Comparison of ENCODE assay signal across 20 cellular contexts in genomic region chr3:85259748-85260147, GRCh38.
"Had no signal": no experiment of that assay in that cellular context is flagged by ENCODE, and none has a peak within 500 bp of the region (broad histone marks: within the 10 kb centered on the region; RNA-seq: fewer than 3 reads in every experiment).

No MANE protein-coding gene starts in this region.

- H3K27ac Mint-ChIP-seq: activated CD4-positive, alpha-beta memory T cell treated with anti-CD3 and anti-CD28 coated beads, Interleukin-2, amount 10 ng/mL, durations not matched to agents 7 days and 5 days; activated CD4-positive, alpha-beta T cell treated with anti-CD3 and anti-CD28 coated beads for 36 hours; activated naive CD8-positive, alpha-beta T cell treated with anti-CD3 and anti-CD28 coated beads, Interleukin-2, amount 10 ng/mL, durations not matched to agents 7 days and 5 days; T-cell had no signal

- H3K27me3 Mint-ChIP-seq: activated CD4-positive, alpha-beta memory T cell treated with anti-CD3 and anti-CD28 coated beads, Interleukin-2, amount 10 ng/mL, durations not matched to agents 7 days and 5 days; activated CD4-positive, alpha-beta T cell treated with anti-CD3 and anti-CD28 coated beads for 36 hours; activated naive CD8-positive, alpha-beta T cell treated with anti-CD3 and anti-CD28 coated beads, Interleukin-2, amount 10 ng/mL, durations not matched to agents 7 days and 5 days; central memory CD8-positive, alpha-beta T cell; T-cell had no signal

- H3K9me3 Mint-ChIP-seq: activated naive CD8-positive, alpha-beta T cell treated with anti-CD3 and anti-CD28 coated beads, Interleukin-2, amount 10 ng/mL, durations not matched to agents 7 days and 5 days had no signal

- H3K4me3 Mint-ChIP-seq: activated CD4-positive, alpha-beta memory T cell treated with anti-CD3 and anti-CD28 coated beads, Interleukin-2, amount 10 ng/mL, durations not matched to agents 7 days and 5 days; activated CD4-positive, alpha-beta T cell treated with anti-CD3 and anti-CD28 coated beads for 36 hours; activated naive CD8-positive, alpha-beta T cell treated with anti-CD3 and anti-CD28 coated beads, Interleukin-2, amount 10 ng/mL, durations not matched to agents 7 days and 5 days; central memory CD8-positive, alpha-beta T cell; T-cell had no signal

- H3K36me3 Mint-ChIP-seq: activated naive CD8-positive, alpha-beta T cell treated with anti-CD3 and anti-CD28 coated beads, Interleukin-2, amount 10 ng/mL, durations not matched to agents 7 days and 5 days; T-cell had no signal

- DNase-seq: activated CD4-positive, alpha-beta memory T cell treated with anti-CD3 and anti-CD28 coated beads, Interleukin-2, amount 10 ng/mL, durations not matched to agents 7 days and 5 days; activated CD4-positive, alpha-beta T cell treated with anti-CD3 and anti-CD28 coated beads for 36 hours; activated CD4-positive, alpha-beta T cell treated with anti-CD3 and anti-CD28 coated beads, Interleukin-2, amount 50 U/mL, for 1 hour; activated naive CD4-positive, alpha-beta T cell treated with anti-CD3 and anti-CD28 coated beads, Interleukin-2, amount 50 U/mL, for 16 hours; activated naive CD8-positive, alpha-beta T cell treated with anti-CD3 and anti-CD28 coated beads, Interleukin-2, amount 10 ng/mL, durations not matched to agents 7 days and 5 days; adrenal gland; anterior cingulate cortex; Kasumi-1; KBM-7; NCI-H1105 treated with DMSO at 0.1 percent for 48 hours; NCI-H1436 treated with DMSO at 0.1 percent for 48 hours; NCI-H526; NCI-H774; NK-92 treated with Interleukin-12 subunit alpha and Interleukin-12 subunit beta, amount 100 ng/mL, for 24 hours; T-cell; T-helper 2 cell; T1000; WERI-Rb-1 had no signal

- ATAC-seq: activated CD4-positive, alpha-beta T cell treated with anti-CD3 and anti-CD28 coated beads for 36 hours; Right ventricle myocardium inferior; T-cell had no signal

- H3K4me1 Mint-ChIP-seq: activated CD4-positive, alpha-beta memory T cell treated with anti-CD3 and anti-CD28 coated beads, Interleukin-2, amount 10 ng/mL, durations not matched to agents 7 days and 5 days; activated CD4-positive, alpha-beta T cell treated with anti-CD3 and anti-CD28 coated beads for 36 hours; activated naive CD8-positive, alpha-beta T cell treated with anti-CD3 and anti-CD28 coated beads, Interleukin-2, amount 10 ng/mL, durations not matched to agents 7 days and 5 days; central memory CD8-positive, alpha-beta T cell; T-cell had no signal
